ENCODE assay signal across 23 cellular contexts in genomic region chr7:144731661-144732060, GRCh38.
"Had no signal": no experiment of that assay in that cellular context is flagged by ENCODE, and none has a peak within 500 bp of the region (broad histone marks: within the 10 kb centered on the region; RNA-seq: fewer than 3 reads in every experiment).

No MANE protein-coding gene starts in this region.

- DNase-seq: natural killer cell; occipital lobe; ovary; posterior cingulate gyrus; psoas muscle; right lobe of liver; sigmoid colon; small intestine; stimulated activated CD4-positive, alpha-beta T cell treated with anti-CD3 and anti-CD28 coated beads, Interleukin-15, amount 100 ng/mL, for 24 hours; stimulated activated CD4-positive, alpha-beta T cell treated with anti-CD3 and anti-CD28 coated beads, Interleukin-2, amount 100 ng/mL, for 24 hours; stimulated activated CD4-positive, alpha-beta T cell treated with anti-CD3 and anti-CD28 coated beads, Interleukin-2, amount 100 ng/mL, for 48 hours; stimulated activated CD4-positive, alpha-beta T cell treated with anti-CD3 and anti-CD28 coated beads, Interleukin-4, amount 100 ng/mL, for 24 hours; stimulated activated naive B cell treated with anti-CD40 and anti-IgM and Interleukin-4, amounts not matched to agents 10 μg/mL and 1 μg/mL and 100 μg/mL, for 72 hours; stimulated activated naive CD4-positive, alpha-beta T cell treated with Interleukin-2 at 50 U/mL for 16 hours; stomach; trophoblast cell; upper lobe of left lung had no signal

- H3K27ac ChIP-seq: neural progenitor cell, ovary, parathyroid adenoma, psoas muscle, right lobe of liver, sigmoid colon, stomach, tibial nerve, upper lobe of left lung, vagina had no signal

- ATAC-seq: natural killer cell; psoas muscle; right lobe of liver; stimulated activated effector memory CD8-positive, alpha-beta T cell treated with anti-CD3 and anti-CD28 coated beads, Interleukin-12 subunit alpha, Interleukin-12 subunit beta, amount 100 ng/mL, for 72 hours; stimulated activated naive B cell treated with anti-CD40 and anti-IgM and Interleukin-4, amounts not matched to agents 10 μg/mL and 1 μg/mL and 100 μg/mL, for 72 hours had no signal

- H3K9ac ChIP-seq: neural progenitor cell, parathyroid adenoma had no signal

- H3K9me3 ChIP-seq: ovary, psoas muscle, right lobe of liver, sigmoid colon, stomach, tibial nerve, upper lobe of left lung, vagina had no signal

- H3K4me1 ChIP-seq: neural progenitor cell, parathyroid adenoma, psoas muscle, right lobe of liver, stomach, tibial nerve, upper lobe of left lung, vagina had no signal

- FAIRE-seq: small intestine, urothelium cell line had no signal

- H3K79me2 ChIP-seq: parathyroid adenoma had no signal

- H2AFZ ChIP-seq: neural progenitor cell, parathyroid adenoma had no signal

- H3K4me3 ChIP-seq: neural progenitor cell, ovary, psoas muscle, right lobe of liver, sigmoid colon, stomach, tibial nerve, upper lobe of left lung, vagina had no signal

- H3K27me3 ChIP-seq: neural progenitor cell, ovary, right lobe of liver, sigmoid colon, stomach, tibial nerve, upper lobe of left lung, vagina had no signal

- H3K4me2 ChIP-seq: neural progenitor cell had no signal

- H3K36me3 ChIP-seq: neural progenitor cell, ovary, right lobe of liver, sigmoid colon, stomach, tibial nerve, upper lobe of left lung, vagina had no signal
